ENCODE assay signal across 8 cellular contexts in genomic region chr2:10410001-10410671, GRCh38. TPM values are rescaled to one million over a fixed set of nuclear protein-coding genes. Genes with fewer than 3 reads are reported as not detected.
DNase-seq lines count a peak whose midpoint lies in the region; ATAC-seq lines count a peak whose summit lies in the region.

No MANE protein-coding gene starts in this region.

- H3K27me3 ChIP-seq in aorta (ENCODE audit: control insufficient read depth in 1 of 2, insufficient read depth in 2 of 2, low read length in 1 of 2) = no peaks in the 10 kb centered on the region

- DNase-seq in NCI-H2171 treated with DMSO at 0.1 percent for 48 hours (lab: John Stamatoyannopoulos, UW) (peak; percentile 78), memory B cell (ENCODE audit: low spot score in 2 of 2) (peak; percentile 63), aorta (no peak), RKO (ENCODE audit: low spot score) (no peak), NCI-H1105 (lab: John Stamatoyannopoulos, UW) (no peak)
- no peak for DNase-seq in activated CD4-positive, CD25-positive, alpha-beta regulatory T cell treated with anti-CD3 and anti-CD28 coated beads, Interleukin-2, amount 50 U/mL, for 72 hours

- ATAC-seq in GM18873 (IDR thresholded peaks at IDR 0.05; ENCODE audit: low FRiP score, unreplicated experiment) (peak; percentile 75), HG02763 (IDR thresholded peaks at IDR 0.05; ENCODE audit: unreplicated experiment) (peak; percentile 52), memory B cell (ENCODE audit: low read depth) (peak; percentile 81), aorta (ENCODE audit: low FRiP score) (no peak)

- peaks cover 3% of the 10 kb centered on the region for H3K9me3 Mint-ChIP-seq in memory B cell

- no peaks in the 10 kb centered on the region for H3K9me3 ChIP-seq in aorta (ENCODE audit: control insufficient read depth, low read length)

- intact Hi-C loops in aorta (cut with DNase I) = no loop called here

- H3K4me3 ChIP-seq in aorta (ENCODE audit: low read length in 2 of 2) = no peak overlapping the region

- H3K27ac ChIP-seq in aorta (ENCODE audit: low read depth in 1 of 2, low read length in 2 of 2) = no peak overlapping the region

- peaks cover 9% of the 10 kb centered on the region for H3K36me3 Mint-ChIP-seq in memory B cell

- H3K27me3 Mint-ChIP-seq in memory B cell = no peaks in the 10 kb centered on the region

- 90 to 93% methylated on average over 13 of the region's 13 CpGs for WGBS in aorta, 2 donors

- peaks cover 56% of the 10 kb centered on the region for H3K4me1 Mint-ChIP-seq in memory B cell

- peak overlapping the region; percentile 78 for H3K4me3 Mint-ChIP-seq in memory B cell

- H3K36me3 ChIP-seq in aorta (ENCODE audit: control insufficient read depth in 1 of 2, insufficient read depth in 2 of 2, low read length in 1 of 2) = no peaks in the 10 kb centered on the region

- H3K4me1 ChIP-seq in aorta (ENCODE audit: control insufficient read depth in 1 of 2, insufficient read depth in 2 of 2, low read length in 2 of 2) = peaks cover 0 to 4% of the 10 kb centered on the region in 2 donors

- peak overlapping the region; percentile 97 for H3K27ac Mint-ChIP-seq in memory B cell

RNA-seq across cellular contexts. Expression of gene ODC1, which starts 38.0 kb away (rescaled TPM):
- total RNA-seq in aorta = 10 to 100 TPM; 21.3 to 46.1 TPM
- polyA plus RNA-seq in aorta = 10 to 100 TPM; 31.6 to 45.7 TPM

Comparison
In these comparisons a context has a peak if more than half of its experiments do, and no peak if none do; other contexts are left out.
1. DNase-seq: peak in NCI-H2171 treated with DMSO at 0.1 percent for 48 hours (single experiment) and memory B cell (2 of 2); none in activated CD4-positive, CD25-positive, alpha-beta regulatory T cell treated with anti-CD3 and anti-CD28 coated beads, Interleukin-2, amount 50 U/mL, for 72 hours (single experiment), aorta (0 of 2), RKO (single experiment) and NCI-H1105 (single experiment).